ENCODE assay signal across 9 cellular contexts in the genomic region with DNA sequence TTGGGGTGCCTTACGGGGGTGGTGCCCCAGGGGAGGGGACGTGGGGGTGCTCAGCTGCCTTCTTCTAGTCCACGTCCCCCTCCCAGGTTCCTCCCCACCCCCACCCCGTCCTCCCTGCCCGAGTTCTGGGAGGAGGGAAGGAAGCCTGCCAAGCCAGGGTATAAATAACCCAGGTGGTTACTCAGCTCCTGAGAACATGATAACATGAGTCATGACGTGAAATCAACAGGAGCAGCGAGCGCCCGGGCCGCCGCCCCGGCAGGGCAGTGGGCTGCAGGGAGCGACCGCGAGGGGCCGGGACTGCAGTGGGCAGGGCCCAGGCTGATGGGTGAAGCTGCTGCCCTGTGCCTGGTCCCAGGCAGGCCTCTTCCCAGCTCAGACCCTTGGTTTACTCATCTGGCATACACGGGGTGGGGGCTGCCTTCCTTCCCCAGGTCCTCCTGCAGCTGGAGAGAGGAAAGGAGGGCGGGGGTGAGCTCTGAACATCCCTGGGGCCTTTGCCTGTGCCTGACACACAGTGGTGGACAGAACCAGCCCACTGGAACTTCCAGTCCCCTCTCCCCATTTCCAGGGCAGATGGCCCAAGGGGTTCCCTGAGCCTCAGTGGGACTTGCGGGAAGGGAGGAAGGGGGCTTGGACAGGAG. TPM values are rescaled to one million over a fixed set of nuclear protein-coding genes. Genes with fewer than 3 reads are reported as not detected.
DNase-seq lines count a peak whose midpoint lies in the region; ATAC-seq and TF ChIP-seq lines count a peak whose summit lies in the region.
"Had no signal": no experiment of that assay in that cellular context is flagged by ENCODE, and none has a peak within 500 bp of the region (broad histone marks: within the 10 kb centered on the region; RNA-seq: fewer than 3 reads in every experiment).

No MANE protein-coding gene starts in this region.

- H3K27me3 ChIP-seq in KMS-11 (ENCODE audit: insufficient read depth, low read depth) (peaks cover 39% of the 10 kb centered on the region), gastrocnemius medialis (no peaks in the 10 kb centered on the region)

- H3K4me3 Mint-ChIP-seq in activated T-helper 17 cell treated with anti-CD3 and anti-CD28 coated beads, Interleukin-2, amount 50 U/mL, for 72 hours: peak overlapping the region; percentile 70
- H3K4me3 Mint-ChIP-seq in glutamatergic neuron (ENCODE audit: unreplicated experiment): no peak overlapping the region
- H3K4me3 Mint-ChIP-seq: natural killer cell had no signal

- intact Hi-C loops in gastrocnemius medialis (cut with DNase I; ENCODE audit: low total_unique reads): loop anchor here (1.0 kb wide), 1 partner anchor 17 kb away; no protein-coding TSS in a partner anchor

- ATAC-seq in activated T-helper 17 cell treated with anti-CD3 and anti-CD28 coated beads, Interleukin-2, amount 50 U/mL, for 72 hours (replicated peaks): peak; percentile 87
- ATAC-seq in gastrocnemius medialis: peak; percentile 81 to 83
- no peak for ATAC-seq in GM21515 (IDR thresholded peaks at IDR 0.05; ENCODE audit: unreplicated experiment)
- ATAC-seq in GM18505 (IDR thresholded peaks at IDR 0.05; ENCODE audit: unreplicated experiment): no peak

- H3K27me3 Mint-ChIP-seq in activated T-helper 17 cell treated with anti-CD3 and anti-CD28 coated beads, Interleukin-2, amount 50 U/mL, for 72 hours: peaks cover 3% of the 10 kb centered on the region
- peaks cover 6% of the 10 kb centered on the region for H3K27me3 Mint-ChIP-seq in glutamatergic neuron (ENCODE audit: unreplicated experiment)

- no peaks in the 10 kb centered on the region for H3K36me3 Mint-ChIP-seq in activated T-helper 17 cell treated with anti-CD3 and anti-CD28 coated beads, Interleukin-2, amount 50 U/mL, for 72 hours (ENCODE audit: low read depth)
- H3K36me3 Mint-ChIP-seq in glutamatergic neuron (ENCODE audit: unreplicated experiment): no peaks in the 10 kb centered on the region
- H3K36me3 Mint-ChIP-seq: natural killer cell had no signal

- no peaks in the 10 kb centered on the region for H3K9me3 Mint-ChIP-seq in activated T-helper 17 cell treated with anti-CD3 and anti-CD28 coated beads, Interleukin-2, amount 50 U/mL, for 72 hours
- H3K9me3 Mint-ChIP-seq in glutamatergic neuron (ENCODE audit: unreplicated experiment): no peaks in the 10 kb centered on the region
- H3K9me3 Mint-ChIP-seq: natural killer cell had no signal

- H3K36me3 ChIP-seq in KMS-11 (ENCODE audit: insufficient read depth) (no peaks in the 10 kb centered on the region), gastrocnemius medialis (no peaks in the 10 kb centered on the region)

- peak; percentile 89 for DNase-seq in DMS53 (lab: John Stamatoyannopoulos, UW)
- peak; percentile 40 for DNase-seq in glutamatergic neuron
- DNase-seq in gastrocnemius medialis: peak; percentile 87 to 94
- no peak for DNase-seq in NOMO-1 (lab: John Stamatoyannopoulos, UW; ENCODE audit: unreplicated experiment in 2 of 2)
- DNase-seq: natural killer cell had no signal

- H3K9ac ChIP-seq in KMS-11: peak overlapping the region; percentile 37

- H3K79me2 ChIP-seq in KMS-11 (ENCODE audit: insufficient read depth, low read depth): no peaks in the 10 kb centered on the region

- no peak overlapping the region for H3K4me3 ChIP-seq in KMS-11 (IDR thresholded peaks at IDR 0.05; ENCODE audit: insufficient read depth, low read depth, low read length)
- H3K4me3 ChIP-seq in gastrocnemius medialis: peak overlapping the region; percentile 33 to 49 (median 42)

- TF ChIP-seq POLR2A in gastrocnemius medialis (IDR thresholded peaks at IDR 0.05): peak; percentile 58 to 76
- TF ChIP-seq POLR2A in GM18505 (IDR thresholded peaks at IDR 0.05; ENCODE audit: borderline replicate concordance, extremely low read depth, insufficient read depth, insufficient read length): no peak

- H3K4me1 ChIP-seq in KMS-11 (ENCODE audit: low read depth, poor library complexity, severe bottlenecking) (peaks cover 32% of the 10 kb centered on the region), gastrocnemius medialis (peaks cover 52 to 55% of the 10 kb centered on the region in 2 donors)

- H3K27ac ChIP-seq in KMS-11 (no peak overlapping the region), gastrocnemius medialis (peak overlapping the region; percentile 97 to 100 (median 99))

- in situ Hi-C loops in gastrocnemius medialis (cut with MboI; ENCODE audit: low sequenced_read_pairs in 4 of 4): no loop called here

- no peaks in the 10 kb centered on the region for H4K20me1 ChIP-seq in KMS-11 (ENCODE audit: insufficient read depth)

- H2AFZ ChIP-seq in KMS-11 (ENCODE audit: low read depth): peak overlapping the region; percentile 64; the same call in 1 of the 2 replicates

- no peaks in the 10 kb centered on the region for H3K9me3 ChIP-seq in gastrocnemius medialis

- H3K4me1 Mint-ChIP-seq in activated T-helper 17 cell treated with anti-CD3 and anti-CD28 coated beads, Interleukin-2, amount 50 U/mL, for 72 hours: peaks cover 17% of the 10 kb centered on the region
- H3K4me1 Mint-ChIP-seq in glutamatergic neuron (ENCODE audit: low read depth, unreplicated experiment): no peaks in the 10 kb centered on the region

- TF ChIP-seq CTCF in KMS-11 (conservative IDR thresholded peaks at IDR 0.05; ENCODE audit: low read depth, low read length) (no peak), glutamatergic neuron (IDR thresholded peaks at IDR 0.05; ENCODE audit: partially characterized antibody, unreplicated experiment) (no peak), gastrocnemius medialis (IDR thresholded peaks at IDR 0.05 in 4 of 5, conservative IDR thresholded peaks at IDR 0.05 in 1 of 5) (no peak)

- H3K27ac Mint-ChIP-seq in activated T-helper 17 cell treated with anti-CD3 and anti-CD28 coated beads, Interleukin-2, amount 50 U/mL, for 72 hours: no peak overlapping the region
- no peak overlapping the region for H3K27ac Mint-ChIP-seq in glutamatergic neuron (ENCODE audit: unreplicated experiment)

- peak overlapping the region; percentile 60 for H3K4me2 ChIP-seq in KMS-11

RNA-seq across cellular contexts. Expression of gene PDGFB, which starts 8.8 kb away (rescaled TPM):
- total RNA-seq in activated T-helper 17 cell treated with anti-CD3 and anti-CD28 coated beads, Interleukin-2, amount 50 U/mL, for 72 hours: 10 to 100 TPM in 1 of 2 donors, 1 to 10 TPM in 1; 5.2 to 11.3 TPM
- total RNA-seq in glutamatergic neuron (ENCODE audit: unreplicated experiment) (0.44 TPM), gastrocnemius medialis (10 to 100 TPM in 1 of 4 donors, 1 to 10 TPM in 3; 6.0 to 20.0 (median 8.9) TPM)

Comparison
In these comparisons a context has a peak if more than half of its experiments do, and no peak if none do; other contexts are left out.
1. DNase-seq: peak in DMS53 (single experiment), glutamatergic neuron (single experiment) and gastrocnemius medialis (2 of 2); none in NOMO-1 (0 of 2).
2. ATAC-seq: peak in activated T-helper 17 cell treated with anti-CD3 and anti-CD28 coated beads, Interleukin-2, amount 50 U/mL, for 72 hours (single experiment) and gastrocnemius medialis (2 of 2); none in GM21515 (single experiment) and GM18505 (single experiment).